14 cellular contexts compared by ENCODE assay signal in genomic region chr1:240312872-240313271, GRCh38.
DNase-seq lines count a peak whose midpoint lies in the region; ATAC-seq and TF ChIP-seq lines count a peak whose summit lies in the region.
"Had no signal": no experiment of that assay in that cellular context is flagged by ENCODE, and none has a peak within 500 bp of the region (broad histone marks: within the 10 kb centered on the region; RNA-seq: fewer than 3 reads in every experiment).

No MANE protein-coding gene starts in this region.

- no peaks in the 10 kb centered on the region for H3K9me3 Mint-ChIP-seq in GM23338

- H3K79me2 ChIP-seq in GM23338 (replicated peaks; ENCODE audit: insufficient read depth) = no peaks in the 10 kb centered on the region

- no peak overlapping the region for H2AFZ ChIP-seq in GM23338

- ATAC-seq in GM23338 = no peak
- ATAC-seq in GM19324 (IDR thresholded peaks at IDR 0.05; ENCODE audit: low FRiP score, unreplicated experiment) = no peak
- ATAC-seq: lower lobe of right lung had no signal

- H3F3A ChIP-seq in GM23338 (replicated peaks; ENCODE audit: low read depth) = no peaks in the 10 kb centered on the region

- H3K4me1 Mint-ChIP-seq in GM23338 = peaks cover 20% of the 10 kb centered on the region
- H3K4me1 Mint-ChIP-seq: central memory CD8-positive, alpha-beta T cell had no signal

- H3K27me3 ChIP-seq in GM23338 (ENCODE audit: insufficient read depth) = no peaks in the 10 kb centered on the region
- H3K27me3 ChIP-seq: tibial artery had no signal

- peaks cover 2% of the 10 kb centered on the region for H3K27me3 Mint-ChIP-seq in GM23338 (ENCODE audit: insufficient read depth, low read depth, poor library complexity)
- H3K27me3 Mint-ChIP-seq: central memory CD8-positive, alpha-beta T cell had no signal

- H3K4me1 ChIP-seq in GM23338 (ENCODE audit: insufficient read depth) = peaks cover 6% of the 10 kb centered on the region; the same call in 1 of the 2 replicates
- H3K4me1 ChIP-seq: lower lobe of right lung, tibial artery had no signal

- no peak overlapping the region for H3K27ac ChIP-seq in GM23338 (ENCODE audit: low read depth)
- H3K27ac ChIP-seq: lower lobe of right lung, tibial artery had no signal

- H3K4me3 ChIP-seq in GM23338 = no peak overlapping the region
- no peak overlapping the region for H3K4me3 ChIP-seq in fibroblast of mammary gland (ENCODE audit: control insufficient read depth, low read depth, low read length)
- H3K4me3 ChIP-seq: lower lobe of right lung, tibial artery had no signal

- DNase-seq in GM23338 (ENCODE audit: low spot score) (no peak), RKO (ENCODE audit: low spot score) (peak; percentile 3), fibroblast of mammary gland (ENCODE audit: low read depth) (peak; percentile 98), stromal cell of bone marrow (ENCODE audit: low read depth) (peak; percentile 93), NOMO-1 treated with dmso at 0.1 percent for 144 hours (lab: John Stamatoyannopoulos, UW; ENCODE audit: unreplicated experiment) (no peak), DMS79 (lab: John Stamatoyannopoulos, UW) (no peak)
- DNase-seq: GF-D8; lower lobe of right lung; NCI-H1092; NK-92 treated with Interleukin-12 subunit alpha and Interleukin-12 subunit beta, amount 100 ng/mL, for 24 hours; T1000; tibial artery had no signal

- H3K27ac Mint-ChIP-seq in GM23338 = peak overlapping the region; percentile 81

- no peaks in the 10 kb centered on the region for H4K20me1 ChIP-seq in GM23338 (replicated peaks; ENCODE audit: insufficient read depth)

- H3K36me3 ChIP-seq in GM23338 (ENCODE audit: insufficient read depth) = no peaks in the 10 kb centered on the region
- H3K36me3 ChIP-seq: lower lobe of right lung, tibial artery had no signal

- H3K4me2 ChIP-seq in GM23338 = no peak overlapping the region

- H3K9me2 ChIP-seq in GM23338 (ENCODE audit: insufficient read depth) = no peaks in the 10 kb centered on the region

- TF ChIP-seq CTCF in GM23338 (conservative IDR thresholded peaks at IDR 0.05; ENCODE audit: low read depth in 2 of 2) (no peak), fibroblast of mammary gland (conservative IDR thresholded peaks at IDR 0.05; ENCODE audit: control insufficient read depth, insufficient read depth, low read depth, low read length) (no peak)

- no peak overlapping the region for H3K4me3 Mint-ChIP-seq in GM23338
- H3K4me3 Mint-ChIP-seq: central memory CD8-positive, alpha-beta T cell had no signal

- H3K36me3 Mint-ChIP-seq in GM23338 (ENCODE audit: low read depth) = no peaks in the 10 kb centered on the region

TF ChIP-seq in GM23338, 12 proteins besides CTCF, POLR2A, EP300 and RAD21 (continues in another document):
- TF ChIP-seq EZH2 (IDR thresholded peaks at IDR 0.05; ENCODE audit: low read depth, unreplicated experiment) (no peak), STAT1 (IDR thresholded peaks at IDR 0.05; ENCODE audit: unreplicated experiment) (no peak), JUNB (IDR thresholded peaks at IDR 0.05; ENCODE audit: unreplicated experiment) (no peak), ZNF462 (CRISPR knock-in tag; IDR thresholded peaks at IDR 0.05) (no peak), ZNF114 (CRISPR knock-in tag; IDR thresholded peaks at IDR 0.05) (no peak), ETS1 (IDR thresholded peaks at IDR 0.05) (no peak), REST (IDR thresholded peaks at IDR 0.05; ENCODE audit: unreplicated experiment) (no peak), NANOG (IDR thresholded peaks at IDR 0.05; ENCODE audit: borderline replicate concordance) (no peak), CREB1 (CRISPR knock-in tag; IDR thresholded peaks at IDR 0.05; ENCODE audit: low read depth) (no peak), POLR2AphosphoS5 (IDR thresholded peaks at IDR 0.05; ENCODE audit: low read depth) (no peak)

Comparison
In these comparisons a context has a peak if more than half of its experiments do, and no peak if none do; other contexts are left out.
1. DNase-seq: peak in RKO (single experiment), fibroblast of mammary gland (single experiment) and stromal cell of bone marrow (single experiment); none in GM23338 (single experiment), NOMO-1 treated with dmso at 0.1 percent for 144 hours (single experiment) and DMS79 (single experiment).